Comparison of ENCODE assay signal across 8 cellular contexts in the genomic region with DNA sequence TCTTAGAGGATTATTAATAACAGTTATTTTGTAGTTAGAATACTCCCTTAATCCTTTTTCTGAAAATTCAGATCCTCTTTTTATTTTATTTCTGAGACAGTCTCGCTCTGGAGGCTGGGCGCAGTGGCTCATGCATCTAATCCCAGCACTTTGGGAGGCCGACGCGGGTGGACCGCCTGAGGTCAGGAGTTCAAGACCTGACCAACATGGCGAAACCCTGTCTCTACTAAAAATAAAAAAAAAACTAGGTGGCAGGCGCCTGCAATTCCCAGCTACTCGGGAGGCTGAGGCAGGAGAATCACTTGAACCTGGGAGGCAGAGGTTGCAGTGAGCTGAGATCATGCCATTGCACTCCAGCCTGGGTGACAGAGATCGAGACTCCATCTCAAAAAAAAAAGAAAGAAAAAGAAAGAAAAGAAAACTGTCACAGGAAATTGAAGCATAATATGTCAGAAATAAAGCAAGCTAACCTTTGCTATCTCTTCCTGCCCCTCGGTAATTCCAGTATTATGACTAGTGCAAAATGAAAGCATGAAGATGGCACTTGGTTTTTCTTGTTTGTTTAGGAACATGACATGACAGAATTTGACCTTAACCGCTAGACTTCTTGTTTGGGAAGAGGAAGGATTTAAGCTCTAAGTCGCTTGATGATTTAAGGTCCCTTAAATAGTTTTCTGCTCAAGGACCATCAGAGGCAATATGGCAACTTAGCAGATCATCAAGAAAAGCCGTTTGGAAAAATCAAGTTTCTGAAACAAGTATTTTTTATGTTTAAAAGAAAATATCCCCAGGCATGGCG. TPM values are rescaled to one million over a fixed set of nuclear protein-coding genes. Genes with fewer than 3 reads are reported as not detected.
DNase-seq lines count a peak whose midpoint lies in the region; ATAC-seq and TF ChIP-seq lines count a peak whose summit lies in the region.

No MANE protein-coding gene starts in this region.

- H3K36me3 ChIP-seq in upper lobe of right lung: peaks cover 19% of the 10 kb centered on the region

- H3K4me3 Mint-ChIP-seq in activated naive CD8-positive, alpha-beta T cell treated with anti-CD3 and anti-CD28 coated beads for 36 hours: peak overlapping the region; percentile 100
- peak overlapping the region; percentile 100 for H3K4me3 Mint-ChIP-seq in memory B cell

- peak overlapping the region; percentile 96 for H3K27ac Mint-ChIP-seq in activated naive CD8-positive, alpha-beta T cell treated with anti-CD3 and anti-CD28 coated beads for 36 hours
- H3K27ac Mint-ChIP-seq in memory B cell: peak overlapping the region; percentile 99

- ATAC-seq in memory B cell (ENCODE audit: low read depth) (no peak), upper lobe of right lung (no peak), HG02973 (IDR thresholded peaks at IDR 0.05; ENCODE audit: unreplicated experiment) (no peak)

- peaks cover 32% of the 10 kb centered on the region for H3K36me3 Mint-ChIP-seq in activated naive CD8-positive, alpha-beta T cell treated with anti-CD3 and anti-CD28 coated beads for 36 hours
- H3K36me3 Mint-ChIP-seq in memory B cell: peaks cover 17% of the 10 kb centered on the region

- H3K4me1 ChIP-seq in upper lobe of right lung: peaks cover 26% of the 10 kb centered on the region

- TF ChIP-seq CTCF in upper lobe of right lung (IDR thresholded peaks at IDR 0.05): no peak

- H3K4me3 ChIP-seq in upper lobe of right lung: peak overlapping the region; percentile 66

- peaks cover 8% of the 10 kb centered on the region for H3K27me3 Mint-ChIP-seq in activated naive CD8-positive, alpha-beta T cell treated with anti-CD3 and anti-CD28 coated beads for 36 hours
- no peaks in the 10 kb centered on the region for H3K27me3 Mint-ChIP-seq in memory B cell

- H3K27me3 ChIP-seq in upper lobe of right lung: no peaks in the 10 kb centered on the region

- H3K4me1 Mint-ChIP-seq in activated naive CD8-positive, alpha-beta T cell treated with anti-CD3 and anti-CD28 coated beads for 36 hours: peaks cover 24% of the 10 kb centered on the region
- peaks cover 17% of the 10 kb centered on the region for H3K4me1 Mint-ChIP-seq in memory B cell

- no peaks in the 10 kb centered on the region for H3K9me3 Mint-ChIP-seq in activated naive CD8-positive, alpha-beta T cell treated with anti-CD3 and anti-CD28 coated beads for 36 hours
- no peaks in the 10 kb centered on the region for H3K9me3 Mint-ChIP-seq in memory B cell

- peak overlapping the region; percentile 98 for H3K27ac ChIP-seq in upper lobe of right lung

- peak; percentile 42 for DNase-seq in stimulated activated CD4-positive, alpha-beta T cell treated with anti-CD3 and anti-CD28 coated beads, Interleukin-15, amount 100 ng/mL, for 24 hours
- no peak for DNase-seq in stimulated activated CD4-positive, alpha-beta T cell treated with anti-CD3 and anti-CD28 coated beads, Interleukin-12 subunit alpha, Interleukin-12 subunit beta, amount 100 ng/mL, for 4 hours
- DNase-seq in activated naive CD8-positive, alpha-beta T cell treated with anti-CD3 and anti-CD28 coated beads for 36 hours: no peak
- DNase-seq in memory B cell (ENCODE audit: low spot score in 2 of 2) (no peak), upper lobe of right lung (peak; percentile 69), NCI-H510A (lab: John Stamatoyannopoulos, UW) (no peak), T-helper 9 cell (no peak)

- intact Hi-C loops in upper lobe of right lung (cut with DNase I): no loop called here

- H3K9me3 ChIP-seq in upper lobe of right lung: no peaks in the 10 kb centered on the region

RNA-seq across cellular contexts. Expression of gene RBM39, which starts 1.8 kb away (rescaled TPM):
- total RNA-seq in activated naive CD8-positive, alpha-beta T cell treated with anti-CD3 and anti-CD28 coated beads for 36 hours: 100 to 1,000 TPM; 330 to 349 TPM
- 298 TPM for total RNA-seq in upper lobe of right lung

RNA-seq across cellular contexts. Expression of gene PHF20, which starts 27.9 kb away (rescaled TPM):
- total RNA-seq in activated naive CD8-positive, alpha-beta T cell treated with anti-CD3 and anti-CD28 coated beads for 36 hours: 10 to 100 TPM; 50.2 to 50.6 TPM
- 56.5 TPM for total RNA-seq in upper lobe of right lung

RNA-seq across cellular contexts. Expression of gene ROMO1, which starts 44.7 kb away (rescaled TPM):
- total RNA-seq in activated naive CD8-positive, alpha-beta T cell treated with anti-CD3 and anti-CD28 coated beads for 36 hours: 100 to 1,000 TPM; 121 to 137 TPM
- total RNA-seq in upper lobe of right lung: 77.9 TPM

RNA-seq across cellular contexts. Expression of gene NFS1, which starts 44.7 kb away (rescaled TPM):
- 10 to 100 TPM; 37.2 to 38.2 TPM for total RNA-seq in activated naive CD8-positive, alpha-beta T cell treated with anti-CD3 and anti-CD28 coated beads for 36 hours
- 19.5 TPM for total RNA-seq in upper lobe of right lung

Comparison
In these comparisons a context has a peak if more than half of its experiments do, and no peak if none do; other contexts are left out.
1. DNase-seq: peak in stimulated activated CD4-positive, alpha-beta T cell treated with anti-CD3 and anti-CD28 coated beads, Interleukin-15, amount 100 ng/mL, for 24 hours (single experiment) and upper lobe of right lung (single experiment); none in stimulated activated CD4-positive, alpha-beta T cell treated with anti-CD3 and anti-CD28 coated beads, Interleukin-12 subunit alpha, Interleukin-12 subunit beta, amount 100 ng/mL, for 4 hours (single experiment), activated naive CD8-positive, alpha-beta T cell treated with anti-CD3 and anti-CD28 coated beads for 36 hours (single experiment), memory B cell (0 of 2), NCI-H510A (single experiment) and T-helper 9 cell (single experiment).